In the genomic region with DNA sequence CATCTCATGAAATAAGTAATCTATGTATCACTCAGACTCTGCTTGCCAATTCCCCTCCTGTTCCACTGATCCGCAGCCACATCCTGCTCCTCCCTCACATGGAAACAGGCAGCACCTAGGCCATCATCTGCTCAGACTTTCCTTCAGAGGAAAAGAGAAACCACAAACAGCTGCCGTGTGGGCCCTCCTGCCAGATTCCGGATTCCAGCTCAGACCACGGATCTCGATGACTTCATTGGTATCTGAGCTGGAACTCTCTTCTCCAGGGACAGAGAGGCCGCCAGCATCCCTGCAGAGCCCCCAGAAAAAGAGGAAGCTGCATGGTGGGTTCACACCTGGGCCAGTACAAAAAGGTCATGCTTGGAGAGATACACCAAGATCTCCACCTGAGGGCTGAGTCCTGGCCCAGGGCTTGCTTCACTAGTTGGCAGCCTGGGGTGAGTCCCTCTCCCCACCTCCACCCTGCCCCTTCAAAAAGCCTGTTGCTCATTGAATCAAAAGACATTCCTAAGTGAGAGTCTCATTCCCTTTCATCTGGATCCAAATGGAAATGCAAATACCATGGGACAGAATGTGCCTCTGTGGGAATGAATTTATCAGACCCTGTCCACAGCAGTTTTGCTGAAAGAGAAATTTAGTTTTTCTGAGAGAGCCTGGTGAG, we compare ENCODE assay signal across 9 cellular contexts. TPM values are rescaled to one million over a fixed set of nuclear protein-coding genes. Genes with fewer than 3 reads are reported as not detected.
DNase-seq lines count a peak whose midpoint lies in the region; ATAC-seq, FAIRE-seq and TF ChIP-seq lines count a peak whose summit lies in the region.
"Had no signal": no experiment of that assay in that cellular context is flagged by ENCODE, and none has a peak within 500 bp of the region (broad histone marks: within the 10 kb centered on the region; RNA-seq: fewer than 3 reads in every experiment).

No MANE protein-coding gene starts in this region.

- H3K27me3 ChIP-seq in AG04450 (ENCODE audit: control insufficient read depth, insufficient read depth, low read length) (no peaks in the 10 kb centered on the region), SK-N-SH (ENCODE audit: insufficient read depth) (peaks cover 3% of the 10 kb centered on the region; the same call in 1 of the 2 replicates), H1 (replicated peaks in 1 of 4; ENCODE audit: control insufficient read depth in 3 of 4, extremely low read depth in 1 of 4, insufficient read depth in 3 of 4, low read length in 3 of 4) (peaks cover 0 to 5% (median 2%) of the 10 kb centered on the region in 4 experiments; a peak in 3 of 7 replicates)
- H3K27me3 ChIP-seq: breast epithelium had no signal

- H3K4me2 ChIP-seq in SK-N-SH (peak overlapping the region; percentile 72), H1 (ENCODE audit: insufficient read depth in 1 of 2, low read depth in 2 of 2, low read length in 2 of 2) (no peak overlapping the region)

- ATAC-seq in GM18519 (IDR thresholded peaks at IDR 0.05; ENCODE audit: low FRiP score, unreplicated experiment) (no peak), GM21619 (IDR thresholded peaks at IDR 0.05; ENCODE audit: unreplicated experiment) (no peak)

- DNase-seq in AG04450 (ENCODE audit: low read depth, low spot score): peak; percentile 97
- peak; percentile 80 for DNase-seq in GOT3 (lab: John Stamatoyannopoulos, UW)
- no peak for DNase-seq in SK-N-SH
- no peak for DNase-seq in H1 (ENCODE audit: low read depth in 1 of 2, low spot score in 2 of 2)
- peak; percentile 44 for DNase-seq in stimulated activated CD4-positive, alpha-beta T cell treated with anti-CD3 and anti-CD28 coated beads, Interleukin-1b, Interleukin-23, amount 100 ng/mL, for 48 hours
- no peak for DNase-seq in superior temporal gyrus (ENCODE audit: extremely low spot score)

- H3K23ac ChIP-seq in H1 (ENCODE audit: insufficient read length): no peak overlapping the region

- H2AFZ ChIP-seq in SK-N-SH (ENCODE audit: low read depth) (peak overlapping the region; percentile 42), H1 (ENCODE audit: low read length) (no peak overlapping the region)

- H4K5ac ChIP-seq in H1 (ENCODE audit: insufficient read length, low read depth, low read length): no peak overlapping the region

- WGBS in SK-N-SH (ENCODE audit: low lambda C conversion rate): 3% methylated on average over 6 of the region's 6 CpGs
- WGBS in H1 (ENCODE audit: extremely low coverage in 1 of 2, insufficient coverage in 1 of 2, insufficient read length in 1 of 2, insufficient replicate concordance in 2 of 2, low coverage in 1 of 2, low lambda C conversion rate in 2 of 2, missing lambda C conversion rate in 1 of 2), 2 experiments: 83% methylated on average over 6 of the region's 6 CpGs; no CpG with 5 or more reads in 1 of the 2 experiments

- H2BK20ac ChIP-seq in H1 (ENCODE audit: low read length): peak overlapping the region; percentile 62; the same call in 1 of the 2 replicates

- no peaks in the 10 kb centered on the region for H4K20me1 ChIP-seq in SK-N-SH (ENCODE audit: insufficient read depth)
- peaks cover 0 to 1% of the 10 kb centered on the region in 2 experiments for H4K20me1 ChIP-seq in H1 (replicated peaks in 1 of 2; ENCODE audit: control insufficient read depth in 1 of 2, insufficient read depth in 2 of 2, low read length in 2 of 2)

- H3K79me2 ChIP-seq in SK-N-SH (ENCODE audit: insufficient read depth) (no peaks in the 10 kb centered on the region), H1 (ENCODE audit: control insufficient read depth in 1 of 2, insufficient read depth in 2 of 2, low read length in 2 of 2) (no peaks in the 10 kb centered on the region)

- no peaks in the 10 kb centered on the region for H3K79me1 ChIP-seq in H1 (ENCODE audit: low read depth, low read length)

- H3K23me2 ChIP-seq in H1 (ENCODE audit: low read depth, low read length): no peaks in the 10 kb centered on the region

- H4K91ac ChIP-seq in H1 (replicated peaks; ENCODE audit: insufficient read length, low read length): no peak overlapping the region

- H3K36me3 ChIP-seq in SK-N-SH (replicated peaks in 1 of 2; ENCODE audit: control insufficient read depth in 1 of 2, insufficient read depth in 2 of 2, low read length in 1 of 2) (no peaks in the 10 kb centered on the region), H1 (ENCODE audit: control insufficient read depth in 2 of 4, insufficient read depth in 4 of 4, low read length in 3 of 4) (no peaks in the 10 kb centered on the region)
- H3K36me3 ChIP-seq: breast epithelium had no signal

- FAIRE-seq in H1 (lab: Jason Lieb, UNC): no peak

- TF ChIP-seq RAD21 in SK-N-SH (IDR thresholded peaks at IDR 0.05; ENCODE audit: low read length) (no peak), H1 (IDR thresholded peaks at IDR 0.05 in 1 of 2, conservative IDR thresholded peaks at IDR 0.05 in 1 of 2; ENCODE audit: low read depth in 2 of 2, low read length in 2 of 2) (no peak)

- no peak for TF ChIP-seq POLR2A in H1 (IDR thresholded peaks at IDR 0.05; ENCODE audit: control extremely low read depth in 1 of 2, low read depth in 2 of 2, low read length in 2 of 2)

- CTCF ChIA-PET in AG04450 (lab: Charles Lee) (interaction anchor here (0.5 to 1.5 kb wide), 3 partner anchors 9 to 131 kb away, joined by 3 to 6 read pairs (median 3); no protein-coding TSS in a partner anchor), SK-N-SH (lab: Yijun Ruan, JAX) (interaction anchor here (0.7 to 1.2 kb wide), 4 partner anchors 9 to 27 kb away, joined by 3 to 4 read pairs (median 3); no protein-coding TSS in a partner anchor), H1 (lab: Charles Lee; ENCODE audit: partially characterized antibody) (interaction anchor here (0.6 to 3.5 kb wide), 7 partner anchors 8 to 468 kb away, joined by 3 to 11 read pairs (median 4); no protein-coding TSS in a partner anchor)

- H3K9ac ChIP-seq in SK-N-SH: peak overlapping the region; percentile 68; the same call in 1 of the 2 replicates
- H3K9ac ChIP-seq in H1 (replicated peaks in 1 of 4; ENCODE audit: extremely low read depth in 1 of 4, low read depth in 3 of 4, low read length in 3 of 4): no peak overlapping the region

- H2AK5ac ChIP-seq in H1 (ENCODE audit: low read depth, low read length): no peak overlapping the region

- H3K4ac ChIP-seq in H1 (replicated peaks; ENCODE audit: insufficient read length, low read depth, low read length): no peak overlapping the region

- H3K14ac ChIP-seq in H1 (ENCODE audit: insufficient read length): no peak overlapping the region

- H3K27ac ChIP-seq in AG04450 (ENCODE audit: low read depth, low read length) (peak overlapping the region; percentile 99), SK-N-SH (ENCODE audit: low read depth in 2 of 2, low read length in 1 of 2) (peak overlapping the region in 1 of 2 experiments; percentile 89; a peak in 2 of 4 replicates), H1 (ENCODE audit: low read depth, low read length) (no peak overlapping the region)

- no peak overlapping the region for H2BK120ac ChIP-seq in H1 (replicated peaks; ENCODE audit: low read depth, low read length)

- H3K4me1 ChIP-seq in SK-N-SH (ENCODE audit: control insufficient read depth in 1 of 2, insufficient read depth in 2 of 2, low read depth in 1 of 2, low read length in 1 of 2): peaks cover 0 to 33% of the 10 kb centered on the region in 2 experiments; a peak in 2 of 4 replicates
- peaks cover 0 to 2% (median 0%) of the 10 kb centered on the region in 4 experiments; a peak in 1 of 7 replicates for H3K4me1 ChIP-seq in H1 (replicated peaks in 1 of 4; ENCODE audit: control insufficient read depth in 3 of 4, insufficient read depth in 4 of 4, low read length in 3 of 4)
- H3K4me1 ChIP-seq: breast epithelium had no signal

- TF ChIP-seq EP300 in SK-N-SH (IDR thresholded peaks at IDR 0.05; ENCODE audit: borderline replicate concordance in 1 of 2, low read depth in 1 of 2, low read length in 1 of 2): peak; percentile 16 to 96; a peak in 2 of 4 replicates
- no peak for TF ChIP-seq EP300 in H1 (IDR thresholded peaks at IDR 0.05; ENCODE audit: borderline replicate concordance in 1 of 2, low read depth in 2 of 2, low read length in 2 of 2)

- no peak for TF ChIP-seq CTCF in AG04450 (IDR thresholded peaks at IDR 0.05; ENCODE audit: low read depth, low read length)
- TF ChIP-seq CTCF in SK-N-SH (IDR thresholded peaks at IDR 0.05): no peak
- TF ChIP-seq CTCF in H1 (IDR thresholded peaks at IDR 0.05; ENCODE audit: control extremely low read depth in 1 of 3, insufficient read depth in 1 of 3, low read depth in 1 of 3, low read length in 3 of 3): no peak

- peak overlapping the region; percentile 28; the same call in 1 of the 2 replicates for H3K18ac ChIP-seq in H1 (ENCODE audit: extremely low read depth, low read length)

- peak overlapping the region; percentile 26 for H3K4me3 ChIP-seq in AG04450 (ENCODE audit: low read depth, low read length)
- peak overlapping the region in 1 of 2 experiments; percentile 40; a peak in 2 of 4 replicates for H3K4me3 ChIP-seq in SK-N-SH (ENCODE audit: low read depth in 2 of 2, low read length in 1 of 2)
- no peak overlapping the region for H3K4me3 ChIP-seq in H1 (ENCODE audit: extremely low read depth in 1 of 4, insufficient read depth in 2 of 4, low read depth in 3 of 4, low read length in 4 of 4)
- H3K4me3 ChIP-seq: breast epithelium had no signal

- H3K9me3 ChIP-seq in AG04450 (ENCODE audit: control insufficient read depth, insufficient read depth, low read length) (no peaks in the 10 kb centered on the region), SK-N-SH (no peaks in the 10 kb centered on the region), H1 (ENCODE audit: insufficient read depth in 2 of 2, low read depth in 1 of 2, low read length in 1 of 2) (no peaks in the 10 kb centered on the region)
- H3K9me3 ChIP-seq: breast epithelium had no signal

- peaks cover 56% of the 10 kb centered on the region for H3F3A ChIP-seq in SK-N-SH (replicated peaks; ENCODE audit: insufficient read depth)

- no peak overlapping the region for H2BK12ac ChIP-seq in H1 (ENCODE audit: low read depth, low read length)

- no peak overlapping the region for H4K8ac ChIP-seq in H1 (ENCODE audit: extremely low read depth, insufficient read depth, low read length)

- H2BK15ac ChIP-seq in H1 (ENCODE audit: low read length): no peak overlapping the region

- no peaks in the 10 kb centered on the region for H3K9me2 ChIP-seq in SK-N-SH

- H2BK5ac ChIP-seq in H1 (ENCODE audit: low read depth, low read length): no peak overlapping the region

- POLR2A ChIA-PET in AG04450 (lab: Yijun Ruan, JAX): interaction anchor here (0.6 to 2.1 kb wide), 14 partner anchors 9 to 129 kb away, joined by 3 to 12 read pairs (median 4); no protein-coding TSS in a partner anchor
- POLR2A ChIA-PET in SK-N-SH (lab: Yijun Ruan, JAX): no interaction called here
- POLR2A ChIA-PET in H1 (lab: Charles Lee; ENCODE audit: partially characterized antibody): interaction anchor here (0.7 kb wide), 1 partner anchor 17 kb away, joined by 3 read pairs; no protein-coding TSS in a partner anchor

- H3K56ac ChIP-seq in H1 (replicated peaks; ENCODE audit: insufficient read length, low read depth, low read length): no peak overlapping the region

RNA-seq across cellular contexts. Expression of gene HOXB1, which starts 47.2 kb away (rescaled TPM):
- polyA plus RNA-seq in AG04450 (2011; rRNA removed): not detected in 2 replicates
- not detected in 2 replicates for polyA minus RNA-seq in AG04450 (2011; rRNA and poly(A)+ RNA removed)
- not detected in 2 replicates for polyA plus RNA-seq in SK-N-SH (2012; rRNA removed)
- polyA plus RNA-seq in SK-N-SH (2012; cell fraction: cytosol; rRNA removed): not detected in 2 replicates
- polyA plus RNA-seq in SK-N-SH (2012; cell fraction: nucleus; rRNA removed): not detected in 2 replicates
- not detected in 2 replicates for total RNA-seq in H1 (2021; fragmentation: NEBNext Ultra II Directional; extraction: Animal tissue kit (Norgen Biotek cat#: 25700))
- not detected in 2 replicates for polyA plus RNA-seq in H1 (2011; rRNA removed)
- polyA plus RNA-seq in H1 (2011; cell fraction: cytosol; rRNA removed): not detected
- polyA plus RNA-seq in H1 (2011; cell fraction: nucleus; rRNA removed): not detected
- polyA plus RNA-seq in H1 (2012, experiment 1 of 2): 0.10 TPM in 1 of 4 replicates, not detected in the others
- 0.08 TPM for polyA plus RNA-seq in H1 (2012, experiment 2 of 2)
- 0.06 TPM for polyA plus RNA-seq in H1 (2013, experiment 1 of 2)
- 0.09 TPM for polyA plus RNA-seq in H1 (2013, experiment 2 of 2)
- polyA minus RNA-seq in H1 (2011; rRNA and poly(A)+ RNA removed): not detected in 2 replicates
- polyA minus RNA-seq in H1 (2011; cell fraction: cytosol; rRNA and poly(A)+ RNA removed): not detected
- polyA minus RNA-seq in H1 (2011; cell fraction: nucleus; rRNA and poly(A)+ RNA removed): not detected
- total RNA-seq: breast epithelium had no signal

RNA-seq across cellular contexts. Expression of gene SKAP1, which starts 53.6 kb away (rescaled TPM):
- polyA plus RNA-seq in AG04450 (2011; rRNA removed) (not detected in 2 replicates), SK-N-SH (2012; rRNA removed) (not detected in 2 replicates), H1 (2011; rRNA removed) (not detected in 2 replicates)
- not detected in 2 replicates for polyA minus RNA-seq in AG04450 (2011; rRNA and poly(A)+ RNA removed)
- polyA plus RNA-seq in SK-N-SH (2012; cell fraction: cytosol; rRNA removed): not detected in 2 replicates
- not detected in 2 replicates for polyA plus RNA-seq in SK-N-SH (2012; cell fraction: nucleus; rRNA removed)
- not detected in 2 replicates for total RNA-seq in H1 (2021; fragmentation: NEBNext Ultra II Directional; extraction: Animal tissue kit (Norgen Biotek cat#: 25700))
- polyA plus RNA-seq in H1 (2011; cell fraction: cytosol; rRNA removed): 0.10 TPM
- not detected for polyA plus RNA-seq in H1 (2011; cell fraction: nucleus; rRNA removed)
- polyA plus RNA-seq in H1 (2012, experiment 1 of 2): not detected in 4 replicates
- not detected for polyA plus RNA-seq in H1 (2012, experiment 2 of 2)
- 0.08 TPM for polyA plus RNA-seq in H1 (2013, experiment 1 of 2)
- polyA plus RNA-seq in H1 (2013, experiment 2 of 2): 0.09 TPM
- not detected in 2 replicates for polyA minus RNA-seq in H1 (2011; rRNA and poly(A)+ RNA removed)
- polyA minus RNA-seq in H1 (2011; cell fraction: cytosol; rRNA and poly(A)+ RNA removed): not detected
- polyA minus RNA-seq in H1 (2011; cell fraction: nucleus; rRNA and poly(A)+ RNA removed): not detected

Comparison
In these comparisons a context has a peak if more than half of its experiments do, and no peak if none do; other contexts are left out.
1. DNase-seq: peak in AG04450 (single experiment), GOT3 (single experiment) and stimulated activated CD4-positive, alpha-beta T cell treated with anti-CD3 and anti-CD28 coated beads, Interleukin-1b, Interleukin-23, amount 100 ng/mL, for 48 hours (single experiment); none in SK-N-SH (single experiment), H1 (0 of 2) and superior temporal gyrus (single experiment).